ENCODE assay signal across 1 cellular context in the genomic region with DNA sequence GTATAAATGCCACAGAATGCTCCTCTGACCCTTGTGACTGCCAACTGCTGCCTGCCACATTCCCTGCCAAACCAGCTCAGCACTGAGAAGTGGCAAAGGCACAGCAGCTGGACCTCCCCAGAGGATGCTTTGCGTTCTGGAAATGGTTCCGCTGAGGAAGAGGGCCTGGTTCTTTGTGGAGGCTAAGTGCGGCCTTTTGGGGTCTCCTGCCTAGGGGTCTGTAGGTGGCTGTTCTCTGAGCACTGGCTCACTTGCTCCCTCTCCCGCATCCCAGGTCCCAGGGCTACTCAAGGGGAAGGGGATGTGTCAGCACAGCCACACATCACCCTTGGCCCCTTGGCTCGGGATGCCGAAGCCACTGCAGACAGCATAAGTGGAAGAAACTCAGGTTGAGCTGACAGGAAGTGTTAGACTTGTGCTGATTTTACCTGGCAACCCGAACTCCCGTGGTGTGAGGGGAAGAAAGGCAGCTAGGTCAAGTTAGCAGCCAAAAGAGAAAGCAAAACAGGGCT.
TF ChIP-seq lines count a peak whose summit lies in the region.

No MANE protein-coding gene starts in this region.

TF ChIP-seq in IMR-90, 13 proteins besides CTCF, POLR2A, EP300 and RAD21 (continued from another document):
- TF ChIP-seq, protein P1, sequence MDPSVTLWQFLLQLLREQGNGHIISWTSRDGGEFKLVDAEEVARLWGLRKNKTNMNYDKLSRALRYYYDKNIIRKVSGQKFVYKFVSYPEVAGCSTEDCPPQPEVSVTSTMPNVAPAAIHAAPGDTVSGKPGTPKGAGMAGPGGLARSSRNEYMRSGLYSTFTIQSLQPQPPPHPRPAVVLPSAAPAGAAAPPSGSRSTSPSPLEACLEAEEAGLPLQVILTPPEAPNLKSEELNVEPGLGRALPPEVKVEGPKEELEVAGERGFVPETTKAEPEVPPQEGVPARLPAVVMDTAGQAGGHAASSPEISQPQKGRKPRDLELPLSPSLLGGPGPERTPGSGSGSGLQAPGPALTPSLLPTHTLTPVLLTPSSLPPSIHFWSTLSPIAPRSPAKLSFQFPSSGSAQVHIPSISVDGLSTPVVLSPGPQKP (IDR thresholded peaks at IDR 0.05; ENCODE audit: borderline replicate concordance, low read depth, low read length): no peak
- no peak for TF ChIP-seq RFX5 (IDR thresholded peaks at IDR 0.05; ENCODE audit: low read depth, low read length)
- no peak for TF ChIP-seq FOS (IDR thresholded peaks at IDR 0.05; ENCODE audit: low read depth, low read length)
